Comparison of ENCODE assay signal across 9 cellular contexts in genomic region chr6:26556263-26557070, GRCh38. TPM values are rescaled to one million over a fixed set of nuclear protein-coding genes. Genes with fewer than 3 reads are reported as not detected.
DNase-seq lines count a peak whose midpoint lies in the region; ATAC-seq and TF ChIP-seq lines count a peak whose summit lies in the region.
"Had no signal": no experiment of that assay in that cellular context is flagged by ENCODE, and none has a peak within 500 bp of the region (broad histone marks: within the 10 kb centered on the region; RNA-seq: fewer than 3 reads in every experiment).

No MANE protein-coding gene starts in this region.

- ATAC-seq in Right ventricle myocardium superior (ENCODE audit: poor library complexity) (peak; percentile 10), GM18858 (IDR thresholded peaks at IDR 0.05; ENCODE audit: unreplicated experiment) (no peak), HG03175 (IDR thresholded peaks at IDR 0.05; ENCODE audit: unreplicated experiment) (no peak)

- no peaks in the 10 kb centered on the region for H3K36me3 ChIP-seq in right atrium auricular region
- no peaks in the 10 kb centered on the region for H3K36me3 ChIP-seq in iPS-15b (ENCODE audit: control insufficient read depth, insufficient read depth, low read length)
- H3K36me3 ChIP-seq in stomach smooth muscle (ENCODE audit: control insufficient read depth in 2 of 2, insufficient read depth in 2 of 2, low read length in 2 of 2) = no peaks in the 10 kb centered on the region

- H3K9me3 ChIP-seq in right atrium auricular region = no peaks in the 10 kb centered on the region
- H3K9me3 ChIP-seq in iPS-15b (ENCODE audit: control insufficient read depth, insufficient read depth, low read length) = no peaks in the 10 kb centered on the region
- H3K9me3 ChIP-seq in stomach smooth muscle (ENCODE audit: control insufficient read depth in 2 of 2, low read length in 2 of 2) = no peaks in the 10 kb centered on the region

- TF ChIP-seq CTCF in right atrium auricular region (IDR thresholded peaks at IDR 0.05) = no peak

- no peak overlapping the region for H3K4me3 ChIP-seq in right atrium auricular region
- peak overlapping the region; percentile 83 for H3K4me3 ChIP-seq in iPS-15b (ENCODE audit: low read depth, low read length)
- no peak overlapping the region for H3K4me3 ChIP-seq in stomach smooth muscle (ENCODE audit: low read length in 2 of 2)

- H3K27me3 ChIP-seq in right atrium auricular region (no peaks in the 10 kb centered on the region), iPS-15b (ENCODE audit: control insufficient read depth, insufficient read depth, low read length) (no peaks in the 10 kb centered on the region), stomach smooth muscle (ENCODE audit: control insufficient read depth in 1 of 2, insufficient read depth in 2 of 2, low read length in 2 of 2) (no peaks in the 10 kb centered on the region)

- H3K9ac ChIP-seq in iPS-15b (ENCODE audit: low read depth, low read length) (peak overlapping the region; percentile 12), stomach smooth muscle (ENCODE audit: low read length in 2 of 2) (no peak overlapping the region)

- H3K4me1 ChIP-seq in right atrium auricular region = peaks cover 0 to 17% of the 10 kb centered on the region in 2 donors
- peaks cover 2% of the 10 kb centered on the region for H3K4me1 ChIP-seq in iPS-15b (ENCODE audit: control insufficient read depth, insufficient read depth, low read length)
- peaks cover 3% of the 10 kb centered on the region for H3K4me1 ChIP-seq in stomach smooth muscle (ENCODE audit: control insufficient read depth, insufficient read depth, low read length)

- H3K27ac ChIP-seq in right atrium auricular region = no peak overlapping the region
- H3K27ac ChIP-seq in stomach smooth muscle (ENCODE audit: low read length) = peak overlapping the region; percentile 18

- intact Hi-C loops in Right ventricle myocardium superior (cut with DNase I) = no loop called here

- DNase-seq in Right ventricle myocardium superior = peak; percentile 67
- no peak for DNase-seq in right atrium auricular region (ENCODE audit: low spot score)
- peak; percentile 80 for DNase-seq in NCI-H460 (ENCODE audit: extremely low read depth, low read depth)
- peak; percentile 74 to 77 for DNase-seq in activated T-cell treated with anti-CD3 and anti-CD28 coated beads, Interleukin-2, amount 50 U/mL, for 48 hours

RNA-seq across cellular contexts. Expression of gene HMGN4, which starts 18.3 kb away (rescaled TPM):
- 25.1 TPM for total RNA-seq in Right ventricle myocardium superior
- total RNA-seq in right atrium auricular region = 10 to 100 TPM; 36.1 to 52.5 TPM
- 79.8 and 84.3 TPM in 2 replicates for total RNA-seq in NCI-H460 (2014; rRNA removed; shearing (Covaris generic))
- polyA plus RNA-seq in NCI-H460 (2014; cell fraction: nucleus; rRNA removed) = 70.1 and 83.2 TPM in 2 replicates

RNA-seq across cellular contexts. Expression of gene ABT1, which starts 40.3 kb away (rescaled TPM):
- total RNA-seq in Right ventricle myocardium superior (7.4 TPM), right atrium auricular region (1 to 10 TPM; 7.3 to 8.8 TPM)
- 12.4 and 12.7 TPM in 2 replicates for total RNA-seq in NCI-H460 (2014; rRNA removed; shearing (Covaris generic))
- polyA plus RNA-seq in NCI-H460 (2014; cell fraction: nucleus; rRNA removed) = 14.1 and 16.0 TPM in 2 replicates

RNA-seq across cellular contexts. Expression of gene BTN1A1, which starts 56.4 kb away (rescaled TPM):
- total RNA-seq in Right ventricle myocardium superior (not detected), right atrium auricular region (not detected)
- total RNA-seq in NCI-H460 (2014; rRNA removed; shearing (Covaris generic)) = not detected in 2 replicates
- not detected in 2 replicates for polyA plus RNA-seq in NCI-H460 (2014; cell fraction: nucleus; rRNA removed)
- total RNA-seq: glomerular endothelial cell had no signal
